Comparison of ENCODE assay signal across 25 cellular contexts in genomic region chr3:37599779-37600178, GRCh38.
A peak's percentile ranks its signal among the peaks of the same experiment; 100 is the strongest.
DNase-seq lines count a peak whose midpoint lies in the region; ATAC-seq, FAIRE-seq and TF ChIP-seq lines count a peak whose summit lies in the region.
"Had no signal": no experiment of that assay in that cellular context is flagged by ENCODE, and none has a peak within 500 bp of the region (broad histone marks: within the 10 kb centered on the region; RNA-seq: fewer than 3 reads in every experiment).

No MANE protein-coding gene starts in this region.

- H3K27me3 ChIP-seq in HepG2 (ENCODE audit: control insufficient read depth in 1 of 2, insufficient read depth in 2 of 2, low read length in 2 of 2) (peaks cover 0 to 4% of the 10 kb centered on the region in 2 experiments; a peak in 1 of 5 replicates), right lobe of liver (no peaks in the 10 kb centered on the region), K562 (ENCODE audit: control insufficient read depth in 2 of 2, insufficient read depth in 2 of 2, low read length in 2 of 2) (peaks cover 5 to 21% of the 10 kb centered on the region in 2 experiments; a peak in 2 of 5 replicates), tibial artery (no peaks in the 10 kb centered on the region)
- H3K27me3 ChIP-seq: BE2C, BLaER1 had no signal

- H3K4me1 ChIP-seq in HepG2 (ENCODE audit: insufficient read depth, low read length) (peaks cover 10% of the 10 kb centered on the region; the same call in 1 of the 2 replicates), right lobe of liver (peaks cover 0 to 16% (median 0%) of the 10 kb centered on the region in 4 donors), K562 (replicated peaks in 1 of 2; ENCODE audit: control insufficient read depth in 2 of 2, insufficient read depth in 2 of 2, low read length in 2 of 2) (no peaks in the 10 kb centered on the region), tibial artery (peaks cover 0 to 70% (median 33%) of the 10 kb centered on the region in 4 donors)
- H3K4me1 ChIP-seq: BE2C had no signal

- H3K27ac ChIP-seq in HepG2 (ENCODE audit: extremely low read length, insufficient read depth, low read length) (no peak overlapping the region), right lobe of liver (no peak overlapping the region), K562 (ENCODE audit: extremely low read depth, low read depth, low read length) (no peak overlapping the region), tibial artery (peak overlapping the region; percentile 43 to 83)
- H3K27ac ChIP-seq: 22Rv1, BLaER1 had no signal

- H3K4me3 ChIP-seq in HepG2 (replicated peaks in 1 of 3; ENCODE audit: insufficient read depth in 1 of 3, low read depth in 2 of 3, low read length in 3 of 3) = no peak overlapping the region
- no peak overlapping the region for H3K4me3 ChIP-seq in right lobe of liver
- no peak overlapping the region for H3K4me3 ChIP-seq in K562
- no peak overlapping the region for H3K4me3 ChIP-seq in tibial artery
- H3K4me3 ChIP-seq: BLaER1, GM12878 had no signal

- TF ChIP-seq POLR2A in HepG2 (IDR thresholded peaks at IDR 0.05; ENCODE audit: insufficient read depth in 1 of 2, low read depth in 2 of 2, low read length in 2 of 2) (no peak), right lobe of liver (IDR thresholded peaks at IDR 0.05) (no peak), K562 (conservative IDR thresholded peaks at IDR 0.05) (no peak)

- H4K20me1 ChIP-seq in HepG2 (ENCODE audit: insufficient read depth, low read length) = no peaks in the 10 kb centered on the region
- no peaks in the 10 kb centered on the region; the same call in 1 of the 2 replicates for H4K20me1 ChIP-seq in K562 (replicated peaks; ENCODE audit: control insufficient read depth, insufficient read depth, low read length)
- H4K20me1 ChIP-seq: BLaER1 had no signal

- POLR2A ChIA-PET in HepG2 (lab: Yijun Ruan, JAX) (no interaction called here), K562 (lab: Yijun Ruan, JAX) (no interaction called here)

- no peak overlapping the region for H2AFZ ChIP-seq in HepG2 (ENCODE audit: low read length)
- no peak overlapping the region for H2AFZ ChIP-seq in K562 (ENCODE audit: low read depth, low read length)

- WGBS in HepG2 (ENCODE audit: low lambda C conversion rate) = 31% methylated on average over 2 of the region's 2 CpGs
- WGBS in right lobe of liver (ENCODE audit: insufficient coverage, low coverage, low lambda C conversion rate, missing lambda C conversion rate) = 63% methylated on average over 2 of the region's 2 CpGs
- 0% methylated on average over 2 of the region's 2 CpGs for WGBS in K562 (ENCODE audit: insufficient coverage, low coverage, missing lambda C conversion rate)

- TF ChIP-seq RAD21 in HepG2 (CRISPR knock-in tag; IDR thresholded peaks at IDR 0.05) = no peak
- TF ChIP-seq RAD21 in K562 (CRISPR knock-in tag; conservative IDR thresholded peaks at IDR 0.05 in 1 of 2, IDR thresholded peaks at IDR 0.05 in 1 of 2) = no peak

- TF ChIP-seq EP300 in HepG2 (IDR thresholded peaks at IDR 0.05; ENCODE audit: low read depth in 2 of 2, low read length in 2 of 2) (no peak), HepG2 (CRISPR knock-in tag; IDR thresholded peaks at IDR 0.05; ENCODE audit: borderline replicate concordance) (no peak), K562 (IDR thresholded peaks at IDR 0.05; ENCODE audit: low read length) (no peak)

- no peak overlapping the region for H3K9ac ChIP-seq in HepG2 (ENCODE audit: insufficient read depth, low read depth, low read length)
- no peak overlapping the region for H3K9ac ChIP-seq in K562 (ENCODE audit: insufficient read depth in 1 of 2, low read depth in 2 of 2, low read length in 2 of 2)
- H3K9ac ChIP-seq: BLaER1 had no signal

- no peaks in the 10 kb centered on the region for H3K9me1 ChIP-seq in K562 (ENCODE audit: control insufficient read depth, insufficient read depth, low read length)

- TF ChIP-seq CTCF in HepG2 (CRISPR knock-in tag; IDR thresholded peaks at IDR 0.05) = no peak
- no peak for TF ChIP-seq CTCF in right lobe of liver (IDR thresholded peaks at IDR 0.05)
- no peak for TF ChIP-seq CTCF in K562 (IDR thresholded peaks at IDR 0.05 in 2 of 3, conservative IDR thresholded peaks at IDR 0.05 in 1 of 3; ENCODE audit: insufficient read depth in 2 of 3, low read depth in 1 of 3, low read length in 3 of 3)
- TF ChIP-seq CTCF in tibial artery (IDR thresholded peaks at IDR 0.05) = no peak

- no peak for DNase-seq in HepG2 (ENCODE audit: low spot score)
- no peak for DNase-seq in right lobe of liver
- no peak for DNase-seq in K562 (ENCODE audit: extremely low read depth in 1 of 4, low spot score in 3 of 4)
- DNase-seq in tibial artery = no peak
- no peak for DNase-seq in ecto neural progenitor cell (ENCODE audit: low spot score)
- DNase-seq in NCI-H1417 treated with DMSO at 0.1 percent for 48 hours (lab: John Stamatoyannopoulos, UW) = no peak
- DNase-seq: ACHN; BE2C; C1 segment of cervical spinal cord; CD4-positive, alpha-beta memory T cell; CD4-positive, CD25-positive, alpha-beta regulatory T cell; CD8-positive, alpha-beta memory T cell; COR-L47; DMS 273 treated with DMSO at 0.1 percent for 48 hours; DMS153; DMS53; DMS79; DND-41; EL; GDM1 had no signal

- no peaks in the 10 kb centered on the region for H3K9me3 ChIP-seq in HepG2 (ENCODE audit: low read length)
- no peaks in the 10 kb centered on the region for H3K9me3 ChIP-seq in right lobe of liver
- H3K9me3 ChIP-seq in K562 (replicated peaks; ENCODE audit: control insufficient read depth, insufficient read depth, low read depth, low read length) = no peaks in the 10 kb centered on the region
- no peaks in the 10 kb centered on the region for H3K9me3 ChIP-seq in tibial artery
- H3K9me3 ChIP-seq: BE2C, BLaER1 had no signal

- in situ Hi-C loops in HepG2 (cut with HindIII; ENCODE audit: extremely low pct_ligation_motif_present, low pct_unique_long_range_greater_than_20kb) = no loop called here
- in situ Hi-C loops in K562 (cut with MboI) = no loop called here

- no peak for FAIRE-seq in HepG2 (lab: Jason Lieb, UNC)
- no peak for FAIRE-seq in K562 (lab: Jason Lieb, UNC)
- FAIRE-seq: GM12878, GM12892, GM18507 had no signal

- intact Hi-C loops in HepG2 (cut with micrococcal nuclease; ENCODE audit: unreplicated experiment) = no loop called here
- intact Hi-C loops in right lobe of liver (cut with DNase I) = no loop called here
- intact Hi-C loops in K562 (cut with micrococcal nuclease) = no loop called here
- intact Hi-C loops in tibial artery (cut with DNase I; ENCODE audit: low total_unique reads) = no loop called here

- H3K4me2 ChIP-seq in HepG2 (ENCODE audit: low read depth, low read length) (no peak overlapping the region), K562 (ENCODE audit: insufficient read depth, low read length) (no peak overlapping the region)
- H3K4me2 ChIP-seq: BLaER1 had no signal

- no peak for ATAC-seq in HepG2
- no peak for ATAC-seq in right lobe of liver
- no peak for ATAC-seq in K562
- ATAC-seq: GM12878 had no signal

- H3K79me2 ChIP-seq in HepG2 (ENCODE audit: insufficient read depth, low read length) (no peaks in the 10 kb centered on the region), K562 (ENCODE audit: control insufficient read depth, insufficient read depth, low read length) (no peaks in the 10 kb centered on the region)

- BruUV-seq in HepG2 (replicated peaks; lab: Mats Ljungman, UMichigan) (no TSS peak), K562 (replicated peaks; lab: Mats Ljungman, UMichigan) (no TSS peak)

- H3K36me3 ChIP-seq in HepG2 (replicated peaks in 1 of 2; ENCODE audit: control insufficient read depth in 1 of 2, insufficient read depth in 2 of 2, low read length in 2 of 2) = no peaks in the 10 kb centered on the region
- H3K36me3 ChIP-seq in right lobe of liver = no peaks in the 10 kb centered on the region
- H3K36me3 ChIP-seq in K562 (ENCODE audit: control insufficient read depth, insufficient read depth, low read length) = no peaks in the 10 kb centered on the region
- no peaks in the 10 kb centered on the region for H3K36me3 ChIP-seq in tibial artery
- H3K36me3 ChIP-seq: BE2C, BLaER1 had no signal

- CTCF ChIA-PET in HepG2 (lab: Yijun Ruan, JAX; ENCODE audit: low intra/inter-chr PET ratio, low total read pairs) (no interaction called here), K562 (lab: Yijun Ruan, JAX; ENCODE audit: low intra/inter-chr PET ratio) (no interaction called here)

TF ChIP-seq in HepG2, 621 proteins besides CTCF, POLR2A, EP300 and RAD21:
- TF ChIP-seq MAFF (IDR thresholded peaks at IDR 0.05; ENCODE audit: low read depth, low read length) = peak; percentile 55
- TF ChIP-seq MAFK (conservative IDR thresholded peaks at IDR 0.05 in 1 of 2, IDR thresholded peaks at IDR 0.05 in 1 of 2; ENCODE audit: low read length in 2 of 2) = peak; percentile 58 to 81; a peak in 3 of 4 replicates
- no peak for TF ChIP-seq ZMAT3 (CRISPR knock-in tag; conservative IDR thresholded peaks at IDR 0.05)

TF ChIP-seq in K562, 482 proteins besides CTCF, POLR2A, EP300 and RAD21 (continues in another document):
- no peak for TF ChIP-seq ZBTB9 (CRISPR knock-in tag; IDR thresholded peaks at IDR 0.05)
- TF ChIP-seq YY1 (IDR thresholded peaks at IDR 0.05; ENCODE audit: borderline replicate concordance in 1 of 3, control insufficient read depth in 1 of 3, extremely low read depth in 1 of 3, insufficient read depth in 3 of 3, insufficient read length in 1 of 3, insufficient replicate concordance in 2 of 3, low read depth in 1 of 3, low read length in 2 of 3) = no peak
- TF ChIP-seq BMI1 (IDR thresholded peaks at IDR 0.05; ENCODE audit: low read length) = no peak
- TF ChIP-seq MLX (CRISPR knock-in tag; conservative IDR thresholded peaks at IDR 0.05) = no peak
- TF ChIP-seq PHTF2 (CRISPR knock-in tag; IDR thresholded peaks at IDR 0.05) = no peak
- TF ChIP-seq TFAM (CRISPR knock-in tag; conservative IDR thresholded peaks at IDR 0.05) = no peak
- TF ChIP-seq RUNX1 (IDR thresholded peaks at IDR 0.05; ENCODE audit: low read depth) = no peak
- TF ChIP-seq SLC30A9 (CRISPR knock-in tag; IDR thresholded peaks at IDR 0.05) = no peak
- no peak for TF ChIP-seq HDAC1 (IDR thresholded peaks at IDR 0.05)
- peak; percentile 50; the same call in 1 of the 2 replicates for TF ChIP-seq C11orf30 (IDR thresholded peaks at IDR 0.05; ENCODE audit: low read depth)

Comparison
In these comparisons a context has a peak if more than half of its experiments do, and no peak if none do; other contexts are left out.
1. H3K27ac ChIP-seq: peak in tibial artery (2 of 2); none in HepG2 (single experiment), right lobe of liver (0 of 3) and K562 (single experiment).
2. Of the 241 proteins assayed by ChIP-seq in both HepG2 and K562: peak only in HepG2: none; only in K562: none; in both: MAFF and MAFK; in neither: 239.